Comparison of ENCODE assay signal across 34 cellular contexts in genomic region chr9:78493166-78493742, GRCh38.
"Had no signal": no experiment of that assay in that cellular context is flagged by ENCODE, and none has a peak within 500 bp of the region (broad histone marks: within the 10 kb centered on the region; RNA-seq: fewer than 3 reads in every experiment).

No MANE protein-coding gene starts in this region.

- H3K9me3 ChIP-seq: adrenal gland had no signal

- H3K27ac Mint-ChIP-seq: activated B cell treated with CpG ODN at 0.5 μM for 24 hours; activated CD4-positive, alpha-beta memory T cell treated with anti-CD3 and anti-CD28 coated beads for 36 hours; activated CD4-positive, alpha-beta T cell treated with anti-CD3 and anti-CD28 coated beads, Interleukin-2, amount 10 ng/mL, durations not matched to agents 24 days and 14 days; activated CD8-positive, alpha-beta T cell treated with anti-CD3 and anti-CD28 coated beads for 36 hours; activated naive CD4-positive, alpha-beta T cell treated with anti-CD3 and anti-CD28 coated beads, Interleukin-2, amount 50 U/mL, for 72 hours; activated naive CD8-positive, alpha-beta T cell treated with anti-CD3 and anti-CD28 coated beads for 36 hours; activated T-cell treated with anti-CD3 and anti-CD28 coated beads, Interleukin-2, amount 50 U/mL, for 24 hours; activated T-helper 2 cell treated with anti-CD3 and anti-CD28 coated beads, Interferon-gamma antibody, Interleukin-2, Interleukin-4, amounts not matched to agents 10 μg/mL and 5 μg/mL and 100 μg/mL, durations not matched to agents 14 hours and 24 hours and 36 hours; brain; T-helper 1 cell treated with Interleukin-12 subunit alpha and Interleukin-12 subunit beta and Interleukin-4 antibody, amounts not matched to agents 30 μg/mL and 1 μg/mL, for 36 hours; T-helper 2 cell treated with Interferon-gamma antibody and Interleukin-4, amounts not matched to agents 5 μg/mL and 100 μg/mL, for 36 hours had no signal

- H3K4me1 ChIP-seq: adrenal gland had no signal

- H3K27me3 Mint-ChIP-seq: activated CD4-positive, alpha-beta memory T cell treated with anti-CD3 and anti-CD28 coated beads for 36 hours; activated CD4-positive, alpha-beta T cell treated with anti-CD3 and anti-CD28 coated beads, Interleukin-2, amount 10 ng/mL, durations not matched to agents 24 days and 14 days; central memory CD8-positive, alpha-beta T cell had no signal

- FAIRE-seq: bronchial epithelial cell, TTC549 had no signal

- ATAC-seq: activated CD8-positive, alpha-beta T cell treated with anti-CD3 and anti-CD28 coated beads for 36 hours; activated naive CD4-positive, alpha-beta T cell treated with anti-CD3 and anti-CD28 coated beads, Interleukin-2, amount 50 U/mL, for 72 hours had no signal

- H3K27ac ChIP-seq: adrenal gland, cardiac muscle cell, VCaP had no signal

- H3K4me3 Mint-ChIP-seq: activated B cell treated with CpG ODN at 0.5 μM for 24 hours; activated CD4-positive, alpha-beta memory T cell treated with anti-CD3 and anti-CD28 coated beads for 36 hours; activated CD4-positive, alpha-beta T cell treated with anti-CD3 and anti-CD28 coated beads, Interleukin-2, amount 10 ng/mL, durations not matched to agents 24 days and 14 days; activated CD8-positive, alpha-beta T cell treated with anti-CD3 and anti-CD28 coated beads for 36 hours; activated naive CD8-positive, alpha-beta T cell treated with anti-CD3 and anti-CD28 coated beads for 36 hours; activated T-cell treated with anti-CD3 and anti-CD28 coated beads, Interleukin-2, amount 50 U/mL, for 24 hours; brain; central memory CD8-positive, alpha-beta T cell; T-helper 1 cell treated with Interleukin-12 subunit alpha and Interleukin-12 subunit beta and Interleukin-4 antibody, amounts not matched to agents 30 μg/mL and 1 μg/mL, for 36 hours; T-helper 2 cell treated with Interferon-gamma antibody and Interleukin-4, amounts not matched to agents 5 μg/mL and 100 μg/mL, for 36 hours had no signal

- H3K27me3 ChIP-seq: adrenal gland, cardiac muscle cell had no signal

- H3K36me3 ChIP-seq: adrenal gland, cardiac muscle cell had no signal

- H3K4me1 Mint-ChIP-seq: activated B cell treated with CpG ODN at 0.5 μM for 24 hours; activated CD4-positive, alpha-beta T cell treated with anti-CD3 and anti-CD28 coated beads, Interleukin-2, amount 10 ng/mL, durations not matched to agents 24 days and 14 days; activated naive CD8-positive, alpha-beta T cell treated with anti-CD3 and anti-CD28 coated beads for 36 hours; central memory CD8-positive, alpha-beta T cell had no signal

- H3K36me3 Mint-ChIP-seq: activated CD4-positive, alpha-beta memory T cell treated with anti-CD3 and anti-CD28 coated beads for 36 hours; activated naive CD4-positive, alpha-beta T cell treated with anti-CD3 and anti-CD28 coated beads, Interleukin-2, amount 50 U/mL, for 72 hours; activated naive CD8-positive, alpha-beta T cell treated with anti-CD3 and anti-CD28 coated beads for 36 hours; brain had no signal

- DNase-seq: activated B cell treated with CpG ODN at 0.5 μM for 24 hours; activated CD4-positive, alpha-beta memory T cell treated with anti-CD3 and anti-CD28 coated beads for 36 hours; activated CD4-positive, alpha-beta T cell treated with anti-CD3 and anti-CD28 coated beads for 4 hours; activated CD4-positive, alpha-beta T cell treated with anti-CD3 and anti-CD28 coated beads, Interleukin-2, amount 10 ng/mL, durations not matched to agents 24 days and 14 days; activated CD4-positive, alpha-beta T cell treated with anti-CD3 and anti-CD28 coated beads, Interleukin-2, amount 50 U/mL, for 1 hour; activated CD4-positive, alpha-beta T cell treated with anti-CD3 and anti-CD28 coated beads, Interleukin-2, amount 50 U/mL, for 4 hours; activated CD4-positive, CD25-positive, alpha-beta regulatory T cell treated with anti-CD3 and anti-CD28 coated beads, Interleukin-2, amount 50 U/mL, for 72 hours; activated CD8-positive, alpha-beta memory T cell treated with anti-CD3 and anti-CD28 coated beads, Interleukin-2, amount 50 U/mL, for 48 hours; activated CD8-positive, alpha-beta T cell treated with anti-CD3 and anti-CD28 coated beads for 36 hours; activated effector memory CD4-positive, alpha-beta T cell treated with Interleukin-2 at 50 U/mL for 16 hours; activated gamma-delta T cell; activated naive CD4-positive, alpha-beta T cell treated with anti-CD3 and anti-CD28 coated beads, Interleukin-2, amount 50 U/mL, for 16 hours; activated naive CD4-positive, alpha-beta T cell treated with Interleukin-2 at 50 U/mL for 16 hours; activated naive CD8-positive, alpha-beta T cell treated with anti-CD3 and anti-CD28 coated beads for 36 hours; activated T-cell treated with anti-CD3 and anti-CD28 coated beads, Interleukin-2, amount 50 U/mL, for 24 hours; activated T-cell treated with anti-CD3 and anti-CD28 coated beads, Interleukin-2, amount 50 U/mL, for 48 hours; adrenal gland; amniotic stem cell; aorta; caudate nucleus; cerebellar nuclear complex; T-helper 1 cell; T-helper 2 cell; T-helper 9 cell had no signal

- H3K4me3 ChIP-seq: adrenal gland, cardiac muscle cell had no signal

- H3K9me3 Mint-ChIP-seq: activated B cell treated with CpG ODN at 0.5 μM for 24 hours; activated CD4-positive, alpha-beta memory T cell treated with anti-CD3 and anti-CD28 coated beads for 36 hours; activated CD4-positive, alpha-beta T cell treated with anti-CD3 and anti-CD28 coated beads, Interleukin-2, amount 10 ng/mL, durations not matched to agents 24 days and 14 days; activated CD8-positive, alpha-beta T cell treated with anti-CD3 and anti-CD28 coated beads for 36 hours; activated naive CD8-positive, alpha-beta T cell treated with anti-CD3 and anti-CD28 coated beads for 36 hours; activated T-cell treated with anti-CD3 and anti-CD28 coated beads, Interleukin-2, amount 50 U/mL, for 24 hours; activated T-helper 2 cell treated with anti-CD3 and anti-CD28 coated beads, Interferon-gamma antibody, Interleukin-2, Interleukin-4, amounts not matched to agents 10 μg/mL and 5 μg/mL and 100 μg/mL, durations not matched to agents 14 hours and 24 hours and 36 hours; central memory CD8-positive, alpha-beta T cell; T-helper 1 cell treated with Interleukin-12 subunit alpha and Interleukin-12 subunit beta and Interleukin-4 antibody, amounts not matched to agents 30 μg/mL and 1 μg/mL, for 36 hours; T-helper 2 cell treated with Interferon-gamma antibody and Interleukin-4, amounts not matched to agents 5 μg/mL and 100 μg/mL, for 36 hours had no signal
